In genomic region chr16:47285001-47285400, GRCh38 we compare ENCODE assay signal across 16 cellular contexts.
DNase-seq lines count a peak whose midpoint lies in the region; TF ChIP-seq lines count a peak whose summit lies in the region.
"Had no signal": no experiment of that assay in that cellular context is flagged by ENCODE, and none has a peak within 500 bp of the region (broad histone marks: within the 10 kb centered on the region; RNA-seq: fewer than 3 reads in every experiment).

No MANE protein-coding gene starts in this region.

- H3K4me3 Mint-ChIP-seq in type B pancreatic cell, result no peak overlapping the region
- H3K4me3 Mint-ChIP-seq: CD14-positive monocyte; CD4-positive, alpha-beta memory T cell had no signal

- H3K27ac Mint-ChIP-seq in type B pancreatic cell, result peak overlapping the region; percentile 80
- H3K27ac Mint-ChIP-seq: CD14-positive monocyte; CD4-positive, alpha-beta memory T cell had no signal

- peak; percentile 79 for DNase-seq in ELF-1 (ENCODE audit: low read depth, low spot score)
- DNase-seq in SK-N-MC (ENCODE audit: low read depth, low spot score), result peak; percentile 3
- DNase-seq in fibroblast of villous mesenchyme (ENCODE audit: low read depth), result peak; percentile 16
- no peak for DNase-seq in type B pancreatic cell (ENCODE audit: extremely low spot score, unreplicated experiment)
- DNase-seq in T-helper 9 cell, result no peak
- no peak for DNase-seq in NCI-H82 treated with DMSO at 0.1 percent for 48 hours (lab: John Stamatoyannopoulos, UW; ENCODE audit: unreplicated experiment)
- DNase-seq in NCI-H748 treated with DMSO at 0.1 percent for 48 hours (lab: John Stamatoyannopoulos, UW), result no peak
- DNase-seq: 8988T; CD4-positive, alpha-beta memory T cell; DMS153; DMS79; GF-D8; GOT3; H7 had no signal

- H3K4me3 ChIP-seq in SK-N-MC (no peak overlapping the region), fibroblast of villous mesenchyme (ENCODE audit: low read depth, low read length) (no peak overlapping the region)
- H3K4me3 ChIP-seq: BLaER1 had no signal

- H3K9me3 ChIP-seq in SK-N-MC (ENCODE audit: low read depth, low read length), result no peaks in the 10 kb centered on the region

- H3K27ac ChIP-seq in SK-N-MC, result no peak overlapping the region; the same call in 1 of the 2 replicates
- H3K27ac ChIP-seq: BLaER1 had no signal

- no peaks in the 10 kb centered on the region for H3K27me3 Mint-ChIP-seq in type B pancreatic cell
- H3K27me3 Mint-ChIP-seq: CD4-positive, alpha-beta memory T cell had no signal

- H3K36me3 ChIP-seq in SK-N-MC (ENCODE audit: insufficient read depth, low read length), result no peaks in the 10 kb centered on the region

- peaks cover 8% of the 10 kb centered on the region for H3K9me3 Mint-ChIP-seq in type B pancreatic cell

- H3K4me1 Mint-ChIP-seq in type B pancreatic cell (ENCODE audit: unreplicated experiment), result no peaks in the 10 kb centered on the region
- H3K4me1 Mint-ChIP-seq: CD14-positive monocyte; CD4-positive, alpha-beta memory T cell had no signal

- no peak overlapping the region for H3K9ac ChIP-seq in SK-N-MC (ENCODE audit: insufficient read length)
- H3K9ac ChIP-seq: BLaER1 had no signal

- H3K36me3 Mint-ChIP-seq in type B pancreatic cell, result peaks cover 14% of the 10 kb centered on the region

- TF ChIP-seq CTCF in fibroblast of villous mesenchyme (IDR thresholded peaks at IDR 0.05; ENCODE audit: insufficient read depth, low read depth, low read length) (no peak), type B pancreatic cell (conservative IDR thresholded peaks at IDR 0.05) (no peak)

Comparison
In these comparisons a context has a peak if more than half of its experiments do, and no peak if none do; other contexts are left out.
1. DNase-seq: peak in ELF-1 (single experiment), SK-N-MC (single experiment) and fibroblast of villous mesenchyme (single experiment); none in type B pancreatic cell (single experiment), T-helper 9 cell (single experiment), NCI-H82 treated with DMSO at 0.1 percent for 48 hours (single experiment) and NCI-H748 treated with DMSO at 0.1 percent for 48 hours (single experiment).